1 cellular context compared by ENCODE assay signal in genomic region chr2:27086090-27086721, GRCh38.
A peak's percentile ranks its signal among the peaks of the same experiment; 100 is the strongest.
TF ChIP-seq lines count a peak whose summit lies in the region.

No MANE protein-coding gene starts in this region.

TF ChIP-seq in HEK293, 187 proteins besides CTCF, POLR2A, EP300 and RAD21 (continued from another document):
- no peak; the same call in 1 of the 2 replicates for TF ChIP-seq ZBTB20 (tag by site-specific recombination; IDR thresholded peaks at IDR 0.05)
- TF ChIP-seq ZNF10 (tag by site-specific recombination; IDR thresholded peaks at IDR 0.05), result peak; percentile 63; the same call in 1 of the 2 replicates
- peak; percentile 64 for TF ChIP-seq GLIS2 (tag by site-specific recombination; IDR thresholded peaks at IDR 0.05)
- peak; percentile 54 for TF ChIP-seq ZFHX2 (tag by site-specific recombination; conservative IDR thresholded peaks at IDR 0.05)
- TF ChIP-seq, protein P1, sequence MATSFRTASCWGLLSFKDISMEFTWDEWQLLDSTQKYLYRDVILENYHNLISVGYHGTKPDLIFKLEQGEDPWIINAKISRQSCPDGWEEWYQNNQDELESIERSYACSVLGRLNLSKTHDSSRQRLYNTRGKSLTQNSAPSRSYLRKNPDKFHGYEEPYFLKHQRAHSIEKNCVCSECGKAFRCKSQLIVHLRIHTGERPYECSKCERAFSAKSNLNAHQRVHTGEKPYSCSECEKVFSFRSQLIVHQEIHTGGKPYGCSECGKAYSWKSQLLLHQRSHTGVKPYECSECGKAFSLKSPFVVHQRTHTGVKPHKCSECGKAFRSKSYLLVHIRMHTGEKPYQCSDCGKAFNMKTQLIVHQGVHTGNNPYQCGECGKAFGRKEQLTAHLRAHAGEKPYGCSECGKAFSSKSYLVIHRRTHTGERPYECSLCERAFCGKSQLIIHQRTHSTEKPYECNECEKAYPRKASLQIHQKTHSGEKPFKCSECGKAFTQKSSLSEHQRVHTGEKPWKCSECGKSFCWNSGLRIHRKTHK (tag by site-specific recombination; IDR thresholded peaks at IDR 0.05), result no peak
- TF ChIP-seq, protein P2, sequence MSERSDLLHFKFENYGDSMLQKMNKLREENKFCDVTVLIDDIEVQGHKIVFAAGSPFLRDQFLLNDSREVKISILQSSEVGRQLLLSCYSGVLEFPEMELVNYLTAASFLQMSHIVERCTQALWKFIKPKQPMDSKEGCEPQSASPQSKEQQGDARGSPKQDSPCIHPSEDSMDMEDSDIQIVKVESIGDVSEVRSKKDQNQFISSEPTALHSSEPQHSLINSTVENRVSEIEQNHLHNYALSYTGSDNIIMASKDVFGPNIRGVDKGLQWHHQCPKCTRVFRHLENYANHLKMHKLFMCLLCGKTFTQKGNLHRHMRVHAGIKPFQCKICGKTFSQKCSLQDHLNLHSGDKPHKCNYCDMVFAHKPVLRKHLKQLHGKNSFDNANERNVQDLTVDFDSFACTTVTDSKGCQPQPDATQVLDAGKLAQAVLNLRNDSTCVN (tag by site-specific recombination; optimal IDR thresholded peaks at IDR 0.05), result peak; percentile 65
- TF ChIP-seq, protein P3, sequence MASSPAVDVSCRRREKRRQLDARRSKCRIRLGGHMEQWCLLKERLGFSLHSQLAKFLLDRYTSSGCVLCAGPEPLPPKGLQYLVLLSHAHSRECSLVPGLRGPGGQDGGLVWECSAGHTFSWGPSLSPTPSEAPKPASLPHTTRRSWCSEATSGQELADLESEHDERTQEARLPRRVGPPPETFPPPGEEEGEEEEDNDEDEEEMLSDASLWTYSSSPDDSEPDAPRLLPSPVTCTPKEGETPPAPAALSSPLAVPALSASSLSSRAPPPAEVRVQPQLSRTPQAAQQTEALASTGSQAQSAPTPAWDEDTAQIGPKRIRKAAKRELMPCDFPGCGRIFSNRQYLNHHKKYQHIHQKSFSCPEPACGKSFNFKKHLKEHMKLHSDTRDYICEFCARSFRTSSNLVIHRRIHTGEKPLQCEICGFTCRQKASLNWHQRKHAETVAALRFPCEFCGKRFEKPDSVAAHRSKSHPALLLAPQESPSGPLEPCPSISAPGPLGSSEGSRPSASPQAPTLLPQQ (tag by site-specific recombination; IDR thresholded peaks at IDR 0.05), result 0 out of 2 replicates have a peak, but pooled peaks have one; percentile 11
- TF ChIP-seq WT1 (tag by site-specific recombination; IDR thresholded peaks at IDR 0.05), result no peak
